Comparison of ENCODE assay signal across 3 cellular contexts in the genomic region with DNA sequence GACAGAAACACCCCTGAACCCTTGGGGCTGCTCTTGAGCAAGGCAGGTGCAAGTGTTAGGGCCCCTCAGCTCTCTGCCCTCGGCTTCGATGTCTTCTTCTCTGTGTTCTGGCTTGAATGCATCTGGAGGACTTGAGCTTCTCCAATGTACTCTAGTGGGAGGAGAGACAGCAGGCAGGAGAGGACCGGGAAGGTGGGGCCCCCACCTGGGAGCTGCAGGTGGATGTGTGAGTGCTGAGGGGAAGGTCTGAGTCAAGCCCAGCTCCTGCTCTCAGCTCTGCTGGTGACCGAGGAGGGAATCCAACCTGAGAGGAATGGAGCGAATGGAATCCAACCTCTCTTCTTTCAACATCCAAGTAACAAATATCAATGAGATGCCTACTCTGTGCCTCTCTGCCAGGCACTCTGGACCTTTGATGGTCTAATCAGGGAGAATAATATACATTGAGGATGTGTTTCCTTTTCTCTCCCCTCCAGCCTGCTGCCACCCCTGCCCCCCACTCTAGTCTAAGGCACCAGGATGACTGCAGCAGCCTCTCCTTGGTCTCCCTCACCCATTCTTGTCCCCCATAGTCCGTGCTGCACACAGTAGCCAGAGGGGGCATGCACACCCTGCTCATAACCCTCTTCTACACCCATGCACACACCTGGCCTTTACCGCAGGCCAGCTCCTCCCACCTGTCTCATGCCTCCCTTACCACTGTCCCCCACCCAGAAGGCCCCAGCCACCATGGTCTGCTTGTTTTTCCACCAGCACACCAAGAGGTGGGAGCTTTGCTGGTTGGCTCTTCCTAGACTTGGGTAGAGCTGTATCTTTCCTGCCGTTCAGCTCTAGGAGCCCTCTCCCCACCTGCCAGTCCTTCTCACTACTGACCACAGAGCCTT.
TF ChIP-seq lines count a peak whose summit lies in the region.

No MANE protein-coding gene starts in this region.

TF ChIP-seq in SK-N-SH, 30 proteins besides CTCF, POLR2A, EP300 and RAD21:
- no peak for TF ChIP-seq TEAD4 (IDR thresholded peaks at IDR 0.05; ENCODE audit: borderline replicate concordance, insufficient read depth)
- no peak for TF ChIP-seq NRF1 (IDR thresholded peaks at IDR 0.05; ENCODE audit: low read depth, low read length)
- TF ChIP-seq USF2 (IDR thresholded peaks at IDR 0.05; ENCODE audit: borderline replicate concordance, low read depth, low read length) = no peak
- TF ChIP-seq, protein P1, sequence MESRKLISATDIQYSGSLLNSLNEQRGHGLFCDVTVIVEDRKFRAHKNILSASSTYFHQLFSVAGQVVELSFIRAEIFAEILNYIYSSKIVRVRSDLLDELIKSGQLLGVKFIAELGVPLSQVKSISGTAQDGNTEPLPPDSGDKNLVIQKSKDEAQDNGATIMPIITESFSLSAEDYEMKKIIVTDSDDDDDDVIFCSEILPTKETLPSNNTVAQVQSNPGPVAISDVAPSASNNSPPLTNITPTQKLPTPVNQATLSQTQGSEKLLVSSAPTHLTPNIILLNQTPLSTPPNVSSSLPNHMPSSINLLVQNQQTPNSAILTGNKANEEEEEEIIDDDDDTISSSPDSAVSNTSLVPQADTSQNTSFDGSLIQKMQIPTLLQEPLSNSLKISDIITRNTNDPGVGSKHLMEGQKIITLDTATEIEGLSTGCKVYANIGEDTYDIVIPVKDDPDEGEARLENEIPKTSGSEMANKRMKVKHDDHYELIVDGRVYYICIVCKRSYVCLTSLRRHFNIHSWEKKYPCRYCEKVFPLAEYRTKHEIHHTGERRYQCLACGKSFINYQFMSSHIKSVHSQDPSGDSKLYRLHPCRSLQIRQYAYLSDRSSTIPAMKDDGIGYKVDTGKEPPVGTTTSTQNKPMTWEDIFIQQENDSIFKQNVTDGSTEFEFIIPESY (IDR thresholded peaks at IDR 0.05; ENCODE audit: borderline replicate concordance, low read depth) = no peak
- no peak for TF ChIP-seq TAF1 (IDR thresholded peaks at IDR 0.05; ENCODE audit: borderline replicate concordance, low read depth, low read length)

TF ChIP-seq in SK-N-SH treated with all-trans-retinoic acid at 6 μM for 48 hours, 23 proteins besides CTCF, POLR2A, EP300 and RAD21:
- TF ChIP-seq CSDC2 (CRISPR knock-in tag; IDR thresholded peaks at IDR 0.05) (no peak), TOX (CRISPR knock-in tag; IDR thresholded peaks at IDR 0.05; ENCODE audit: borderline replicate concordance) (no peak), SNAI2 (CRISPR knock-in tag; IDR thresholded peaks at IDR 0.05) (no peak), TCF4 (CRISPR knock-in tag; IDR thresholded peaks at IDR 0.05; ENCODE audit: borderline replicate concordance) (no peak), OSR1 (CRISPR knock-in tag; IDR thresholded peaks at IDR 0.05) (no peak), ZNF70 (CRISPR knock-in tag; IDR thresholded peaks at IDR 0.05) (no peak), ZFP3 (CRISPR knock-in tag; IDR thresholded peaks at IDR 0.05) (no peak), PATZ1 (CRISPR knock-in tag; IDR thresholded peaks at IDR 0.05; ENCODE audit: borderline replicate concordance) (no peak), GLIS3 (CRISPR knock-in tag; IDR thresholded peaks at IDR 0.05) (no peak), RARB (CRISPR knock-in tag; IDR thresholded peaks at IDR 0.05) (no peak), PPARA (CRISPR knock-in tag; IDR thresholded peaks at IDR 0.05; ENCODE audit: borderline replicate concordance) (no peak)
- TF ChIP-seq, protein P2, sequence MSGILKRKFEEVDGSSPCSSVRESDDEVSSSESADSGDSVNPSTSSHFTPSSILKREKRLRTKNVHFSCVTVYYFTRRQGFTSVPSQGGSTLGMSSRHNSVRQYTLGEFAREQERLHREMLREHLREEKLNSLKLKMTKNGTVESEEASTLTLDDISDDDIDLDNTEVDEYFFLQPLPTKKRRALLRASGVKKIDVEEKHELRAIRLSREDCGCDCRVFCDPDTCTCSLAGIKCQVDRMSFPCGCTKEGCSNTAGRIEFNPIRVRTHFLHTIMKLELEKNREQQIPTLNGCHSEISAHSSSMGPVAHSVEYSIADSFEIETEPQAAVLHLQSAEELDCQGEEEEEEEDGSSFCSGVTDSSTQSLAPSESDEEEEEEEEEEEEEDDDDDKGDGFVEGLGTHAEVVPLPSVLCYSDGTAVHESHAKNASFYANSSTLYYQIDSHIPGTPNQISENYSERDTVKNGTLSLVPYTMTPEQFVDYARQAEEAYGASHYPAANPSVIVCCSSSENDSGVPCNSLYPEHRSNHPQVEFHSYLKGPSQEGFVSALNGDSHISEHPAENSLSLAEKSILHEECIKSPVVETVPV (CRISPR knock-in tag; IDR thresholded peaks at IDR 0.05) = no peak
- TF ChIP-seq, protein P3, sequence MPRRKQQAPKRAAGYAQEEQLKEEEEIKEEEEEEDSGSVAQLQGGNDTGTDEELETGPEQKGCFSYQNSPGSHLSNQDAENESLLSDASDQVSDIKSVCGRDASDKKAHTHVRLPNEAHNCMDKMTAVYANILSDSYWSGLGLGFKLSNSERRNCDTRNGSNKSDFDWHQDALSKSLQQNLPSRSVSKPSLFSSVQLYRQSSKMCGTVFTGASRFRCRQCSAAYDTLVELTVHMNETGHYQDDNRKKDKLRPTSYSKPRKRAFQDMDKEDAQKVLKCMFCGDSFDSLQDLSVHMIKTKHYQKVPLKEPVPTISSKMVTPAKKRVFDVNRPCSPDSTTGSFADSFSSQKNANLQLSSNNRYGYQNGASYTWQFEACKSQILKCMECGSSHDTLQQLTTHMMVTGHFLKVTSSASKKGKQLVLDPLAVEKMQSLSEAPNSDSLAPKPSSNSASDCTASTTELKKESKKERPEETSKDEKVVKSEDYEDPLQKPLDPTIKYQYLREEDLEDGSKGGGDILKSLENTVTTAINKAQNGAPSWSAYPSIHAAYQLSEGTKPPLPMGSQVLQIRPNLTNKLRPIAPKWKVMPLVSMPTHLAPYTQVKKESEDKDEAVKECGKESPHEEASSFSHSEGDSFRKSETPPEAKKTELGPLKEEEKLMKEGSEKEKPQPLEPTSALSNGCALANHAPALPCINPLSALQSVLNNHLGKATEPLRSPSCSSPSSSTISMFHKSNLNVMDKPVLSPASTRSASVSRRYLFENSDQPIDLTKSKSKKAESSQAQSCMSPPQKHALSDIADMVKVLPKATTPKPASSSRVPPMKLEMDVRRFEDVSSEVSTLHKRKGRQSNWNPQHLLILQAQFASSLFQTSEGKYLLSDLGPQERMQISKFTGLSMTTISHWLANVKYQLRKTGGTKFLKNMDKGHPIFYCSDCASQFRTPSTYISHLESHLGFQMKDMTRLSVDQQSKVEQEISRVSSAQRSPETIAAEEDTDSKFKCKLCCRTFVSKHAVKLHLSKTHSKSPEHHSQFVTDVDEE (CRISPR knock-in tag; IDR thresholded peaks at IDR 0.05) = no peak

TF ChIP-seq in HepG2, 621 proteins besides CTCF, POLR2A, EP300 and RAD21:
- no peak for TF ChIP-seq PCBP2 (optimal IDR thresholded peaks at IDR 0.05; ENCODE audit: low read depth, low read length, poor library complexity, severe bottlenecking)
- TF ChIP-seq, protein P4, sequence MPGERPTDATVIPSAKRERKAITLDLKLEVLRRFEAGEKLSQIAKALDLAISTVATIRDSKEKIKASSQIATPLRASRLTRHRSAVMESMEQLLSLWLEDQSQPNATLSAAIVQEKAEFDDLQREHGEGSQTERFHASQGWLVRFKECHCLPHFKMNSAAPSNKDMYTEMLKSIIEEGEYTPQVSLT (CRISPR knock-in tag; IDR thresholded peaks at IDR 0.05; ENCODE audit: borderline replicate concordance, low read depth) = no peak
- no peak for TF ChIP-seq SSRP1 (CRISPR knock-in tag; IDR thresholded peaks at IDR 0.05)
- TF ChIP-seq MTF2 (CRISPR knock-in tag; IDR thresholded peaks at IDR 0.05; ENCODE audit: borderline replicate concordance) = no peak
- no peak for TF ChIP-seq THYN1 (CRISPR knock-in tag; IDR thresholded peaks at IDR 0.05; ENCODE audit: borderline replicate concordance, low read depth)
